8 cellular contexts compared by ENCODE assay signal in the genomic region with DNA sequence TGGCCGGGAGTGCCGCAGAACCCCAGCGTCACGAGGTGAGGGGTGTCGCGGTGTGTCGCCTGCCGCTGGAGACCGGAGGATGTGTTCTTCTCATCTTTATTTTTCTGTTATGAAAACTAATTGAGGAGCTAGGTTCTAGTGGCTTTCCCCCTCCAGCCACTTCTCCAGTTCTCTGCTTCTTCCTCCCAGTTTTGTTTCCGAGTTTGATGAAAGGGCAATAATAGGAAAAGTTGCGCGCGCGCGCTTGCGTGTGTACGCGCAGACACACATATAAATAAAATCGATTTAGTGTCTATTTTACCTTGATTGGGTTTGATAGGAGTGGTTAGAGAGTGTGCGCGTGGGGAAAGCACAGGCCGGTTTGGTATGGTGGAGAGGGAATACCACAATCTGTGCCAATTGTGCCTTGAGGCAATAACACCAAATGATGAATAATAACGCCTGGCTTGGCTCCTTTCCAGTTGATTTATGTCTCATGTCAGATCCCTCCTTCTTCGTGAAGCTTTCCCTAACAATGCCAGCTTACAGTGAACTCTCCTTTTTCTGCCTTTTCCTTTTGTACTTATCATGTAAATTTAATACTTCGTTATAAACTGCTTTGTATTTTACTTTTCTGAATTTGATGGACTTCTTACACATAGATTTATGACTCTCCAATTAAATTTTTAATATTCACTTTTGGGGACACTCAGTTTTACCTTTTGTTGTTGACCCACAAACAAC. TPM values are rescaled to one million over a fixed set of nuclear protein-coding genes. Genes with fewer than 3 reads are reported as not detected.
DNase-seq lines count a peak whose midpoint lies in the region; ATAC-seq, FAIRE-seq and TF ChIP-seq lines count a peak whose summit lies in the region.

No MANE protein-coding gene starts in this region.

- intact Hi-C loops in activated T-helper 2 cell treated with anti-CD3 and anti-CD28 coated beads, Interferon-gamma antibody, Interleukin-2, Interleukin-4, amounts not matched to agents 10 μg/mL and 5 μg/mL and 100 μg/mL, durations not matched to agents 14 hours and 24 hours and 36 hours (cut with micrococcal nuclease), result loop anchor here (2.0 kb wide), 4 partner anchors 15 to 461 kb away; no protein-coding TSS in a partner anchor
- intact Hi-C loops in pancreas (cut with DNase I), result loop anchor here in 2 of 3 donors (10.0 kb wide), 4 partner anchors 121 to 459 kb away; a partner anchor contains a TSS

- H3K36me3 ChIP-seq in NT2/D1 (ENCODE audit: insufficient read depth, insufficient read length, low read length) (peaks cover 37% of the 10 kb centered on the region), pancreas (peaks cover 0 to 9% (median 0%) of the 10 kb centered on the region in 3 donors)

- no peaks in the 10 kb centered on the region for H3K9me3 Mint-ChIP-seq in activated T-helper 2 cell treated with anti-CD3 and anti-CD28 coated beads, Interferon-gamma antibody, Interleukin-2, Interleukin-4, amounts not matched to agents 10 μg/mL and 5 μg/mL and 100 μg/mL, durations not matched to agents 14 hours and 24 hours and 36 hours

- no peaks in the 10 kb centered on the region for H3K9me3 ChIP-seq in NT2/D1 (ENCODE audit: insufficient read depth, low read length)
- H3K9me3 ChIP-seq in pancreas, result no peaks in the 10 kb centered on the region

- H3K4me3 ChIP-seq in HFF-Myc (replicated peaks; ENCODE audit: low read depth, low read length) (peak overlapping the region; percentile 83), NT2/D1 (ENCODE audit: insufficient read length, low read depth) (peak overlapping the region; percentile 87), pancreas (peak overlapping the region; percentile 76 to 91 (median 83))

- H3K27me3 Mint-ChIP-seq in activated T-helper 2 cell treated with anti-CD3 and anti-CD28 coated beads, Interferon-gamma antibody, Interleukin-2, Interleukin-4, amounts not matched to agents 10 μg/mL and 5 μg/mL and 100 μg/mL, durations not matched to agents 14 hours and 24 hours and 36 hours (ENCODE audit: low read depth), result no peaks in the 10 kb centered on the region

- H3K27ac Mint-ChIP-seq in activated T-helper 2 cell treated with anti-CD3 and anti-CD28 coated beads, Interferon-gamma antibody, Interleukin-2, Interleukin-4, amounts not matched to agents 10 μg/mL and 5 μg/mL and 100 μg/mL, durations not matched to agents 14 hours and 24 hours and 36 hours, result peak overlapping the region; percentile 84

- peak; percentile 67 to 71 for DNase-seq in AML-193 (lab: John Stamatoyannopoulos, UW)
- DNase-seq in HFF-Myc (ENCODE audit: extremely low read depth, low read depth), result peak; percentile 69
- no peak for DNase-seq in NT2/D1 (ENCODE audit: low read depth, low spot score)
- DNase-seq in activated T-helper 2 cell treated with anti-CD3 and anti-CD28 coated beads, Interferon-gamma antibody, Interleukin-2, Interleukin-4, amounts not matched to agents 10 μg/mL and 5 μg/mL and 100 μg/mL, durations not matched to agents 14 hours and 24 hours and 36 hours (ENCODE audit: low spot score), result no peak
- peak; percentile 80 to 91 for DNase-seq in foreskin keratinocyte
- DNase-seq in pancreas, result peak in 5 of 6 donors; percentile 22 to 41 (median 28)

- peak overlapping the region; percentile 86 for H3K4me3 Mint-ChIP-seq in activated T-helper 2 cell treated with anti-CD3 and anti-CD28 coated beads, Interferon-gamma antibody, Interleukin-2, Interleukin-4, amounts not matched to agents 10 μg/mL and 5 μg/mL and 100 μg/mL, durations not matched to agents 14 hours and 24 hours and 36 hours (ENCODE audit: low read depth)

- peak overlapping the region; percentile 80 for H3K9ac ChIP-seq in NT2/D1 (ENCODE audit: insufficient read length, low read depth)

- WGBS in pancreas, 2 donors, result 1 to 3% methylated on average over 25 of the region's 25 CpGs

- H3K27me3 ChIP-seq in NT2/D1 (ENCODE audit: insufficient read depth, insufficient read length) (peaks cover 5% of the 10 kb centered on the region), foreskin keratinocyte (no peaks in the 10 kb centered on the region), pancreas (no peaks in the 10 kb centered on the region)

- H3K4me1 ChIP-seq in NT2/D1 (ENCODE audit: insufficient read depth, insufficient read length) (no peaks in the 10 kb centered on the region), foreskin keratinocyte (peaks cover 34% of the 10 kb centered on the region), pancreas (peaks cover 0 to 38% (median 32%) of the 10 kb centered on the region in 3 donors)

- TF ChIP-seq CTCF in HFF-Myc (IDR thresholded peaks at IDR 0.05; ENCODE audit: low read depth, low read length, missing control alignments), result no peak
- no peak for TF ChIP-seq CTCF in foreskin keratinocyte (conservative IDR thresholded peaks at IDR 0.05)
- TF ChIP-seq CTCF in pancreas (IDR thresholded peaks at IDR 0.05), result no peak

- ATAC-seq in foreskin keratinocyte (peak; percentile 50), pancreas (no peak), GM18867 (IDR thresholded peaks at IDR 0.05; ENCODE audit: unreplicated experiment) (no peak), HG02763 (IDR thresholded peaks at IDR 0.05; ENCODE audit: unreplicated experiment) (no peak)

- FAIRE-seq in pancreas (lab: Jason Lieb, UNC), result no peak

- peaks cover 49% of the 10 kb centered on the region for H3K36me3 Mint-ChIP-seq in activated T-helper 2 cell treated with anti-CD3 and anti-CD28 coated beads, Interferon-gamma antibody, Interleukin-2, Interleukin-4, amounts not matched to agents 10 μg/mL and 5 μg/mL and 100 μg/mL, durations not matched to agents 14 hours and 24 hours and 36 hours (ENCODE audit: low read depth)

- H3K4me1 Mint-ChIP-seq in activated T-helper 2 cell treated with anti-CD3 and anti-CD28 coated beads, Interferon-gamma antibody, Interleukin-2, Interleukin-4, amounts not matched to agents 10 μg/mL and 5 μg/mL and 100 μg/mL, durations not matched to agents 14 hours and 24 hours and 36 hours (ENCODE audit: low read depth), result peaks cover 49% of the 10 kb centered on the region

- H3K27ac ChIP-seq in foreskin keratinocyte, result peak overlapping the region; percentile 79
- peak overlapping the region; percentile 89 to 97 (median 93) for H3K27ac ChIP-seq in pancreas

RNA-seq across cellular contexts. Expression of a gene that starts 1.5 kb away (rescaled TPM):
- total RNA-seq in activated T-helper 2 cell treated with anti-CD3 and anti-CD28 coated beads, Interferon-gamma antibody, Interleukin-2, Interleukin-4, amounts not matched to agents 10 μg/mL and 5 μg/mL and 100 μg/mL, durations not matched to agents 14 hours and 24 hours and 36 hours, result 22.1 and 22.8 TPM in 2 replicates
- total RNA-seq in foreskin keratinocyte (111 and 116 TPM in 2 replicates), pancreas (10 to 100 TPM in 4 of 6 donors, 1 to 10 TPM in 2; 7.4 to 15.0 (median 10.3) TPM)
- polyA plus RNA-seq in foreskin keratinocyte (45.3 and 50.3 TPM in 2 replicates), pancreas (1 to 10 TPM; 6.0 to 8.7 TPM)

Comparison
In these comparisons a context has a peak if more than half of its experiments do, and no peak if none do; other contexts are left out.
1. DNase-seq: peak in AML-193 (2 of 2), HFF-Myc (single experiment), foreskin keratinocyte (2 of 2) and pancreas (5 of 6); none in NT2/D1 (single experiment) and activated T-helper 2 cell treated with anti-CD3 and anti-CD28 coated beads, Interferon-gamma antibody, Interleukin-2, Interleukin-4, amounts not matched to agents 10 μg/mL and 5 μg/mL and 100 μg/mL, durations not matched to agents 14 hours and 24 hours and 36 hours (single experiment).
2. Peak in every context shown above with its lines, with median percentiles within 50 percentile points of each other: H3K4me3 ChIP-seq.